ENCODE assay signal across 19 cellular contexts in genomic region chr1:194975913-194976312, GRCh38.
A peak's percentile ranks its signal among the peaks of the same experiment; 100 is the strongest.
DNase-seq lines count a peak whose midpoint lies in the region; ATAC-seq and TF ChIP-seq lines count a peak whose summit lies in the region.
"Had no signal": no experiment of that assay in that cellular context is flagged by ENCODE, and none has a peak within 500 bp of the region (broad histone marks: within the 10 kb centered on the region; RNA-seq: fewer than 3 reads in every experiment).

No MANE protein-coding gene starts in this region.

- H3K27me3 ChIP-seq in breast epithelium (no peaks in the 10 kb centered on the region), Panc1 (ENCODE audit: control insufficient read depth, insufficient read depth, low read length) (no peaks in the 10 kb centered on the region)
- H3K27me3 ChIP-seq: gastrocnemius medialis had no signal

- intact Hi-C loops in MCF 10A (cut with micrococcal nuclease) (no loop called here), breast epithelium (cut with DNase I; ENCODE audit: low total_unique reads) (no loop called here), Panc1 (cut with micrococcal nuclease; ENCODE audit: unreplicated experiment) (no loop called here)

- TF ChIP-seq CTCF in MCF 10A (IDR thresholded peaks at IDR 0.05; ENCODE audit: unreplicated experiment), result no peak
- no peak for TF ChIP-seq CTCF in breast epithelium (IDR thresholded peaks at IDR 0.05)
- TF ChIP-seq CTCF in Panc1 (IDR thresholded peaks at IDR 0.05), result no peak

- no peaks in the 10 kb centered on the region for H3K9me3 Mint-ChIP-seq in MCF 10A (ENCODE audit: unreplicated experiment)
- H3K9me3 Mint-ChIP-seq: activated T-helper 2 cell treated with anti-CD3 and anti-CD28 coated beads, Interferon-gamma antibody, Interleukin-2, Interleukin-4, amounts not matched to agents 10 μg/mL and 5 μg/mL and 100 μg/mL, durations not matched to agents 14 hours and 24 hours and 36 hours; endodermal cell; T-helper 1 cell treated with Interleukin-12 subunit alpha and Interleukin-12 subunit beta and Interleukin-4 antibody, amounts not matched to agents 30 μg/mL and 1 μg/mL, for 36 hours; type B pancreatic cell had no signal

- DNase-seq in MCF 10A (ENCODE audit: unreplicated experiment), result peak; percentile 78
- no peak for DNase-seq in breast epithelium (ENCODE audit: low spot score in 2 of 2)
- DNase-seq in Panc1 (ENCODE audit: low read depth, low spot score), result peak; percentile 70
- no peak for DNase-seq in NCI-H345 treated with DMSO at 0.1 percent for 48 hours (lab: John Stamatoyannopoulos, UW; ENCODE audit: unreplicated experiment)
- no peak for DNase-seq in NCI-H1417 (lab: John Stamatoyannopoulos, UW)
- DNase-seq in SK-N-DZ (ENCODE audit: low spot score), result no peak
- DNase-seq: activated CD4-positive, alpha-beta T cell treated with anti-CD3 and anti-CD28 coated beads for 1 hour; CD8-positive, alpha-beta memory T cell; endodermal cell; gastrocnemius medialis; NCI-H1092 treated with DMSO at 0.1 percent for 48 hours; stimulated activated naive CD8-positive, alpha-beta T cell treated with anti-CD3 and anti-CD28 coated beads, Interleukin-15, amount 100 ng/mL, for 72 hours had no signal

- in situ Hi-C loops in Panc1 (cut with HindIII; ENCODE audit: low pct_unique_long_range_greater_than_20kb, low sequenced_read_pairs), result no loop called here

- no peak for TF ChIP-seq POLR2A in breast epithelium (IDR thresholded peaks at IDR 0.05)

- ATAC-seq in Panc1 (peak; percentile 62; the same call in 1 of the 2 replicates), esophagus mucosa (peak; percentile 20), GM18870 (IDR thresholded peaks at IDR 0.05; ENCODE audit: unreplicated experiment) (no peak)
- ATAC-seq: gastrocnemius medialis; left lobe of liver; Right ventricle myocardium inferior; stimulated activated naive CD8-positive, alpha-beta T cell treated with anti-CD3 and anti-CD28 coated beads, Interleukin-15, amount 100 ng/mL, for 72 hours had no signal

- no peaks in the 10 kb centered on the region for H3K36me3 Mint-ChIP-seq in MCF 10A (ENCODE audit: insufficient read depth, unreplicated experiment)
- H3K36me3 Mint-ChIP-seq: CD8-positive, alpha-beta memory T cell; type B pancreatic cell had no signal

- no peaks in the 10 kb centered on the region for H3K27me3 Mint-ChIP-seq in MCF 10A (ENCODE audit: insufficient read depth, unreplicated experiment)
- H3K27me3 Mint-ChIP-seq: CD8-positive, alpha-beta memory T cell; stimulated activated naive CD8-positive, alpha-beta T cell treated with anti-CD3 and anti-CD28 coated beads, Interleukin-15, amount 100 ng/mL, for 72 hours; type B pancreatic cell had no signal

- POLR2A ChIA-PET in MCF 10A (lab: Yijun Ruan, JAX), result no interaction called here
- POLR2A ChIA-PET in Panc1 (lab: Charles Lee), result no interaction called here

- H3K9me3 ChIP-seq in breast epithelium, result no peaks in the 10 kb centered on the region
- H3K9me3 ChIP-seq in Panc1 (ENCODE audit: control insufficient read depth, insufficient read depth, low read depth, low read length), result no peaks in the 10 kb centered on the region
- H3K9me3 ChIP-seq: gastrocnemius medialis had no signal

- H3K4me3 Mint-ChIP-seq in MCF 10A (ENCODE audit: unreplicated experiment), result no peak overlapping the region
- H3K4me3 Mint-ChIP-seq: CD8-positive, alpha-beta memory T cell; endodermal cell; stimulated activated naive CD8-positive, alpha-beta T cell treated with anti-CD3 and anti-CD28 coated beads, Interleukin-15, amount 100 ng/mL, for 72 hours; T-helper 1 cell treated with Interleukin-12 subunit alpha and Interleukin-12 subunit beta and Interleukin-4 antibody, amounts not matched to agents 30 μg/mL and 1 μg/mL, for 36 hours; type B pancreatic cell had no signal

- H3K36me3 ChIP-seq in breast epithelium (no peaks in the 10 kb centered on the region), Panc1 (ENCODE audit: control insufficient read depth, insufficient read depth, low read length) (no peaks in the 10 kb centered on the region)
- H3K36me3 ChIP-seq: gastrocnemius medialis had no signal

- H3K27ac ChIP-seq in breast epithelium (no peak overlapping the region), Panc1 (ENCODE audit: low read length) (no peak overlapping the region)
- H3K27ac ChIP-seq: gastrocnemius medialis had no signal

- no peaks in the 10 kb centered on the region for H3K4me1 ChIP-seq in breast epithelium
- H3K4me1 ChIP-seq in Panc1 (ENCODE audit: control insufficient read depth, insufficient read depth, low read length), result no peaks in the 10 kb centered on the region
- H3K4me1 ChIP-seq: gastrocnemius medialis had no signal

- BruUV-seq in MCF 10A (replicated peaks; lab: Mats Ljungman, UMichigan) (no TSS peak), Panc1 (replicated peaks; lab: Mats Ljungman, UMichigan) (no TSS peak)

- CTCF ChIA-PET in MCF 10A (lab: Yijun Ruan, JAX), result no interaction called here
- CTCF ChIA-PET in Panc1 (lab: Charles Lee), result no interaction called here

- H3K4me1 Mint-ChIP-seq in MCF 10A (ENCODE audit: insufficient read depth, unreplicated experiment), result peaks cover 7% of the 10 kb centered on the region
- H3K4me1 Mint-ChIP-seq: CD8-positive, alpha-beta memory T cell; endodermal cell; stimulated activated naive CD8-positive, alpha-beta T cell treated with anti-CD3 and anti-CD28 coated beads, Interleukin-15, amount 100 ng/mL, for 72 hours had no signal

- H3K4me3 ChIP-seq in breast epithelium (no peak overlapping the region), Panc1 (ENCODE audit: low read depth in 2 of 2, low read length in 2 of 2) (no peak overlapping the region)
- H3K4me3 ChIP-seq: gastrocnemius medialis had no signal

- no peak overlapping the region for H3K27ac Mint-ChIP-seq in MCF 10A (ENCODE audit: low read depth, unreplicated experiment)
- H3K27ac Mint-ChIP-seq: activated T-helper 2 cell treated with anti-CD3 and anti-CD28 coated beads, Interferon-gamma antibody, Interleukin-2, Interleukin-4, amounts not matched to agents 10 μg/mL and 5 μg/mL and 100 μg/mL, durations not matched to agents 14 hours and 24 hours and 36 hours; CD8-positive, alpha-beta memory T cell; endodermal cell; stimulated activated naive CD8-positive, alpha-beta T cell treated with anti-CD3 and anti-CD28 coated beads, Interleukin-15, amount 100 ng/mL, for 72 hours; T-helper 1 cell treated with Interleukin-12 subunit alpha and Interleukin-12 subunit beta and Interleukin-4 antibody, amounts not matched to agents 30 μg/mL and 1 μg/mL, for 36 hours; type B pancreatic cell had no signal

Comparison
In these comparisons a context has a peak if more than half of its experiments do, and no peak if none do; other contexts are left out.
1. DNase-seq: peak in MCF 10A (single experiment) and Panc1 (single experiment); none in breast epithelium (0 of 2), NCI-H345 treated with DMSO at 0.1 percent for 48 hours (single experiment), NCI-H1417 (0 of 3) and SK-N-DZ (single experiment).